10 cellular contexts compared by ENCODE assay signal in the genomic region with DNA sequence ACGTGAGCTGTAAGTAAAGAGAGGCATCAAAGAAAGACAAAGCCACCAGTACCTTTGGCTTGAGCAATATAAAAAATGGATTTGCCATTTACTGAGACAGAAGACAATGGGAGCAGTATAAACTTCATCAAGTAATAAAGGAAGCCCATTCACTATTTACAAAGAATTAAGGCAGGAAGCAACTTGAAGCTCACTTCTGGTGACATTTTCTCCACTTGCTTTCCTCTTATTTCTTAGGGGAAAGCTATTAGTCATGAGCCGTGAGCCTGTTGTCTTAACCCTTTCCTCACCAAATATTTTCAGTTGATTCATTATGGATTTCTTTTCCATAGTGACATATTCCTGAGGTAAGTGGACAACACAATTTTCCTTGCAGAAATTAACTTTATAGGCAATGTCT.
DNase-seq lines count a peak whose midpoint lies in the region; ATAC-seq and TF ChIP-seq lines count a peak whose summit lies in the region.
"Had no signal": no experiment of that assay in that cellular context is flagged by ENCODE, and none has a peak within 500 bp of the region (broad histone marks: within the 10 kb centered on the region; RNA-seq: fewer than 3 reads in every experiment).

No MANE protein-coding gene starts in this region.

- in situ Hi-C loops in transverse colon (cut with MboI; ENCODE audit: low pct_ligation_motif_present in 1 of 4, low pct_unique_long_range_greater_than_20kb in 1 of 4, low sequenced_read_pairs in 3 of 4): loop anchor here (10.0 to 25.0 kb wide), 6 partner anchors 199 to 299 kb away; no protein-coding TSS in a partner anchor

- no peak overlapping the region for H3K9ac ChIP-seq in fibroblast of lung (ENCODE audit: insufficient read depth, low read length)

- H4K20me1 ChIP-seq in PC-9 (ENCODE audit: insufficient read depth) (no peaks in the 10 kb centered on the region), fibroblast of lung (ENCODE audit: control insufficient read depth, extremely low read depth, insufficient read depth, low read length) (no peaks in the 10 kb centered on the region)

- H3K27ac ChIP-seq in PC-9 (0 out of 2 replicates have a peak overlapping the region, but pooled peaks have one; percentile 8), fibroblast of lung (ENCODE audit: insufficient read depth, low read length) (no peak overlapping the region), transverse colon (no peak overlapping the region)
- H3K27ac ChIP-seq: heart left ventricle, skin epidermis had no signal

- H3K9me3 ChIP-seq in PC-9 (ENCODE audit: insufficient read depth, low read depth): peaks cover 14% of the 10 kb centered on the region; the same call in 1 of the 2 replicates
- no peaks in the 10 kb centered on the region for H3K9me3 ChIP-seq in fibroblast of lung (ENCODE audit: control insufficient read depth, insufficient read depth, low read depth, low read length)
- H3K9me3 ChIP-seq in transverse colon: peaks cover 4 to 9% of the 10 kb centered on the region in 2 donors

- H3K4me3 ChIP-seq in PC-9 (no peak overlapping the region), fibroblast of lung (replicated peaks in 1 of 4; ENCODE audit: control extremely low read depth in 1 of 4, insufficient read depth in 1 of 4, low read depth in 3 of 4, low read length in 4 of 4) (no peak overlapping the region), H7 (ENCODE audit: insufficient read depth, low read depth, low read length) (no peak overlapping the region), transverse colon (no peak overlapping the region)
- H3K4me3 ChIP-seq: heart left ventricle, skin epidermis had no signal

- CTCF ChIA-PET in PC-9 (lab: Charles Lee): interaction anchor here (0.5 to 1.7 kb wide), 7 partner anchors 171 to 644 kb away, joined by 3 to 10 read pairs (median 4); no protein-coding TSS in a partner anchor

- peaks cover 13% of the 10 kb centered on the region for H3F3A ChIP-seq in PC-9 (ENCODE audit: insufficient read depth, low read depth)

- no peaks in the 10 kb centered on the region for H3K9me2 ChIP-seq in PC-9 (ENCODE audit: insufficient read depth)

- no TSS peak for BruUV-seq in PC-9 (replicated peaks; lab: Mats Ljungman, UMichigan)

- peak; percentile 44 for DNase-seq in HCEC 1CT
- DNase-seq in PC-9: peak in 1 of 2 experiments; percentile 60
- DNase-seq in fibroblast of lung (ENCODE audit: low read depth in 2 of 2): peak; percentile 10 to 29
- peak; percentile 20 for DNase-seq in pons (ENCODE audit: low spot score)
- no peak for DNase-seq in H7
- DNase-seq in transverse colon: no peak
- DNase-seq: NCI-H1436 treated with DMSO at 0.1 percent for 48 hours had no signal

- no peak overlapping the region for H2AFZ ChIP-seq in PC-9
- no peak overlapping the region for H2AFZ ChIP-seq in fibroblast of lung (ENCODE audit: low read length)

- H3K79me2 ChIP-seq in PC-9 (ENCODE audit: low read depth): no peaks in the 10 kb centered on the region
- H3K79me2 ChIP-seq in fibroblast of lung (ENCODE audit: control insufficient read depth, insufficient read depth, low read length): no peaks in the 10 kb centered on the region

- TF ChIP-seq EP300 in transverse colon (IDR thresholded peaks at IDR 0.05; ENCODE audit: low read depth): no peak

- no peak for TF ChIP-seq CTCF in PC-9 (conservative IDR thresholded peaks at IDR 0.05)
- TF ChIP-seq CTCF in fibroblast of lung (conservative IDR thresholded peaks at IDR 0.05 in 1 of 2, IDR thresholded peaks at IDR 0.05 in 1 of 2; ENCODE audit: low read depth in 1 of 2, low read length in 2 of 2): no peak
- TF ChIP-seq CTCF in transverse colon (IDR thresholded peaks at IDR 0.05): no peak

- peaks cover 7% of the 10 kb centered on the region; the same call in 1 of the 2 replicates for H3K36me3 ChIP-seq in PC-9 (ENCODE audit: low read depth)
- no peaks in the 10 kb centered on the region for H3K36me3 ChIP-seq in fibroblast of lung (ENCODE audit: control insufficient read depth, insufficient read depth, low read length)
- no peaks in the 10 kb centered on the region for H3K36me3 ChIP-seq in H7 (replicated peaks; ENCODE audit: control insufficient read depth, insufficient read depth, low read length)
- H3K36me3 ChIP-seq in transverse colon: no peaks in the 10 kb centered on the region
- H3K36me3 ChIP-seq: heart left ventricle had no signal

- no peak for ATAC-seq in GM21723 (IDR thresholded peaks at IDR 0.05; ENCODE audit: unreplicated experiment)

- POLR2A ChIA-PET in PC-9 (lab: Charles Lee; ENCODE audit: unreplicated experiment): no interaction called here

- no peak for TF ChIP-seq POLR2A in transverse colon (IDR thresholded peaks at IDR 0.05)

- intact Hi-C loops in PC-9 (cut with micrococcal nuclease; ENCODE audit: unreplicated experiment): loop anchor here (1.0 to 5.0 kb wide), 8 partner anchors 209 to 1213 kb away; no protein-coding TSS in a partner anchor
- intact Hi-C loops in transverse colon (cut with DNase I; ENCODE audit: low total_unique reads): loop anchor here (2.0 to 5.0 kb wide), 2 partner anchors 209 to 341 kb away; no protein-coding TSS in a partner anchor

- 30 to 40% methylated on average over 2 of the region's 2 CpGs for WGBS in transverse colon (ENCODE audit: low coverage in 1 of 2), 2 donors

- peaks cover 16% of the 10 kb centered on the region for H3K4me1 ChIP-seq in PC-9 (replicated peaks; ENCODE audit: insufficient read depth)
- no peaks in the 10 kb centered on the region for H3K4me1 ChIP-seq in fibroblast of lung (ENCODE audit: control insufficient read depth, extremely low read depth, insufficient read depth, low read length)
- peaks cover 0 to 7% (median 4%) of the 10 kb centered on the region in 4 donors for H3K4me1 ChIP-seq in transverse colon

- H3K4me2 ChIP-seq in PC-9: peak overlapping the region; percentile 43
- H3K4me2 ChIP-seq in fibroblast of lung (ENCODE audit: extremely low read depth, insufficient read depth, low read length): no peak overlapping the region

- no peaks in the 10 kb centered on the region for H3K27me3 ChIP-seq in PC-9 (ENCODE audit: insufficient read depth, low read depth)
- H3K27me3 ChIP-seq in fibroblast of lung (ENCODE audit: control insufficient read depth, insufficient read depth, low read length): no peaks in the 10 kb centered on the region
- H3K27me3 ChIP-seq in H7 (ENCODE audit: control insufficient read depth, insufficient read depth, low read length): no peaks in the 10 kb centered on the region
- H3K27me3 ChIP-seq in transverse colon: no peaks in the 10 kb centered on the region
- H3K27me3 ChIP-seq: heart left ventricle had no signal

Comparison
In these comparisons a context has a peak if more than half of its experiments do, and no peak if none do; other contexts are left out.
1. DNase-seq: peak in HCEC 1CT (single experiment), fibroblast of lung (2 of 2) and pons (single experiment); none in H7 (single experiment) and transverse colon (single experiment).